In the genomic region with DNA sequence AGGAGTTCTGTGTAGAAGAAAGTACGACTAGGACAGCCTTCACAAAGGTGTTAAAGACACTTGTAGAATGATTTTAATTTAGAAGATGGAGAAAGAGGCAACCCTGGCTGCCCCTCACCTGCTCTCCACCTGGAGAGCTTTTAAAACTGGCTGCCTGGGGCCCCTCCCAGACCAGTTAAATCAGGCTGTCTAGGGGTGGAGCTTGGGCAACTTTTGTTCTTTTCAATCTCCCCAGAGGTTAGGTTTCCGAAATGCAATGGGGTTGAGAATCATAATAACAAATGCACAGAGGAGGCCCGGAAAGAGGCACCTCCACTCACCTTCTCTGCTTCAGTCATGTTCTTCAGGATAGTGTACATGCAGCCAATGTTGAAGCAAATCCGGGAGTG, we compare ENCODE assay signal across 9 cellular contexts. TPM values are rescaled to one million over a fixed set of nuclear protein-coding genes. Genes with fewer than 3 reads are reported as not detected.
DNase-seq lines count a peak whose midpoint lies in the region; ATAC-seq, FAIRE-seq and TF ChIP-seq lines count a peak whose summit lies in the region.
"Had no signal": no experiment of that assay in that cellular context is flagged by ENCODE, and none has a peak within 500 bp of the region (broad histone marks: within the 10 kb centered on the region; RNA-seq: fewer than 3 reads in every experiment).

No MANE protein-coding gene starts in this region.

- H3K4me1 ChIP-seq in Peyer's patch (peaks cover 0 to 21% (median 4%) of the 10 kb centered on the region in 4 donors), lower lobe of right lung (peaks cover 9% of the 10 kb centered on the region)

- no peaks in the 10 kb centered on the region for H3K9me3 Mint-ChIP-seq in chondrocyte (ENCODE audit: low read depth)
- H3K9me3 Mint-ChIP-seq: activated naive CD4-positive, alpha-beta T cell treated with anti-CD3 and anti-CD28 coated beads, Interleukin-2, amount 50 U/mL, for 24 hours had no signal

- DNase-seq in GM06990 (ENCODE audit: extremely low read depth, insufficient read length) (no peak), Peyer's patch (peak in 1 of 3 donors; percentile 41), lower lobe of right lung (no peak), chondrocyte (ENCODE audit: low spot score) (no peak), frontal cortex (ENCODE audit: low spot score in 2 of 2) (no peak)
- no peak for DNase-seq in activated CD4-positive, CD25-positive, alpha-beta regulatory T cell treated with anti-CD3 and anti-CD28 coated beads, Interleukin-2, amount 50 U/mL, for 72 hours

- H3K4me3 Mint-ChIP-seq in chondrocyte (ENCODE audit: unreplicated experiment), result no peak overlapping the region
- H3K4me3 Mint-ChIP-seq: activated naive CD4-positive, alpha-beta T cell treated with anti-CD3 and anti-CD28 coated beads, Interleukin-2, amount 50 U/mL, for 24 hours had no signal

- H3K27me3 Mint-ChIP-seq in chondrocyte (ENCODE audit: low read depth), result no peaks in the 10 kb centered on the region
- H3K27me3 Mint-ChIP-seq: activated naive CD4-positive, alpha-beta T cell treated with anti-CD3 and anti-CD28 coated beads, Interleukin-2, amount 50 U/mL, for 24 hours had no signal

- no peaks in the 10 kb centered on the region for H3K36me3 Mint-ChIP-seq in chondrocyte (ENCODE audit: low read depth)
- H3K36me3 Mint-ChIP-seq: activated naive CD4-positive, alpha-beta T cell treated with anti-CD3 and anti-CD28 coated beads, Interleukin-2, amount 50 U/mL, for 24 hours had no signal

- H3K4me3 ChIP-seq in GM06990 (replicated peaks; ENCODE audit: low read depth, low read length) (peak overlapping the region; percentile 72), Peyer's patch (peak overlapping the region in 1 of 4 donors; percentile 0), lower lobe of right lung (peak overlapping the region; percentile 52)

- H3K36me3 ChIP-seq in GM06990 (ENCODE audit: control insufficient read depth, insufficient read depth, low read length) (peaks cover 7% of the 10 kb centered on the region), Peyer's patch (no peaks in the 10 kb centered on the region), lower lobe of right lung (no peaks in the 10 kb centered on the region)

- TF ChIP-seq CTCF in GM06990 (IDR thresholded peaks at IDR 0.05; ENCODE audit: insufficient read depth, low read length, poor library complexity, severe bottlenecking) (no peak), Peyer's patch (IDR thresholded peaks at IDR 0.05) (no peak), lower lobe of right lung (IDR thresholded peaks at IDR 0.05) (no peak), chondrocyte (IDR thresholded peaks at IDR 0.05) (no peak)

- H3K27ac ChIP-seq in Peyer's patch, result peak overlapping the region; percentile 27 to 83 (median 58)
- peak overlapping the region; percentile 77 for H3K27ac ChIP-seq in lower lobe of right lung

- no peak overlapping the region for H3K27ac Mint-ChIP-seq in chondrocyte (ENCODE audit: unreplicated experiment)

- peaks cover 4% of the 10 kb centered on the region for H3K4me1 Mint-ChIP-seq in chondrocyte (ENCODE audit: low read depth)

- FAIRE-seq in frontal cortex (lab: Jason Lieb, UNC), result no peak

- ATAC-seq in GM21360 (IDR thresholded peaks at IDR 0.05; ENCODE audit: unreplicated experiment) (peak; percentile 9), lower lobe of right lung (peak in 1 of 2 donors; percentile 15), HG03097 (IDR thresholded peaks at IDR 0.05; ENCODE audit: low FRiP score, unreplicated experiment) (no peak)

- intact Hi-C loops in lower lobe of right lung (cut with DNase I), result no loop called here

- H3K27me3 ChIP-seq in GM06990 (replicated peaks; ENCODE audit: control insufficient read depth, insufficient read depth, low read length) (no peaks in the 10 kb centered on the region), Peyer's patch (no peaks in the 10 kb centered on the region), lower lobe of right lung (ENCODE audit: low read depth) (no peaks in the 10 kb centered on the region)

- H3K9me3 ChIP-seq in Peyer's patch, result no peaks in the 10 kb centered on the region
- H3K9me3 ChIP-seq in lower lobe of right lung, result no peaks in the 10 kb centered on the region

- no peak for TF ChIP-seq POLR2A in Peyer's patch (IDR thresholded peaks at IDR 0.05)

RNA-seq across cellular contexts. Expression of a gene that starts 0.4 kb away (rescaled TPM):
- total RNA-seq in Peyer's patch (10 to 100 TPM in 1 of 4 donors, 1 to 10 TPM in 3; 1.6 to 13.2 (median 5.6) TPM), lower lobe of right lung (211 TPM), chondrocyte (1.2 to 3.2 TPM (median 2.7 TPM) in 3 replicates), frontal cortex (4.9 TPM)

RNA-seq across cellular contexts. Expression of a gene that starts 45.8 kb away (rescaled TPM):
- total RNA-seq in Peyer's patch, result 10 to 100 TPM; 57.9 to 86.7 (median 67.9) TPM
- 191 TPM for total RNA-seq in lower lobe of right lung
- 144 to 193 TPM (median 192 TPM) in 3 replicates for total RNA-seq in chondrocyte
- total RNA-seq in frontal cortex, result 123 TPM

Comparison
In these comparisons a context has a peak if more than half of its experiments do, and no peak if none do; other contexts are left out.
1. RNA of a gene that starts 0.4 kb away (total RNA-seq): 211 TPM in lower lobe of right lung (single experiment); 1.6 to 13.2 TPM in Peyer's patch, 4.9 TPM in frontal cortex (single experiment) and 1.2 to 3.2 TPM in chondrocyte; every median in the first group is over 10 times any median in the second.